1 cellular context compared by ENCODE assay signal in genomic region chr6:25991785-25992412, GRCh38.
TF ChIP-seq lines count a peak whose summit lies in the region.

No MANE protein-coding gene starts in this region.

TF ChIP-seq in GM12878, 131 proteins besides CTCF, POLR2A, EP300 and RAD21 (continued from another document and continues in another):
- TF ChIP-seq CEBPZ (IDR thresholded peaks at IDR 0.05; ENCODE audit: low read depth, low read length): no peak
- no peak; the same call in 1 of the 2 replicates for TF ChIP-seq TAF1 (IDR thresholded peaks at IDR 0.05; ENCODE audit: borderline replicate concordance, low read depth, low read length)
- no peak for TF ChIP-seq ESRRA (IDR thresholded peaks at IDR 0.05; ENCODE audit: low read length)
- peak; percentile 58; the same call in 1 of the 2 replicates for TF ChIP-seq MAX (IDR thresholded peaks at IDR 0.05; ENCODE audit: low read depth, low read length)
- TF ChIP-seq NR2C1 (IDR thresholded peaks at IDR 0.05): no peak
- TF ChIP-seq SREBF2 (IDR thresholded peaks at IDR 0.05; ENCODE audit: low read length): 0 out of 2 replicates have a peak, but pooled peaks have one; percentile 22
- TF ChIP-seq POU2F2 (IDR thresholded peaks at IDR 0.05; ENCODE audit: borderline replicate concordance, low read depth, low read length): no peak
- TF ChIP-seq SKIL (IDR thresholded peaks at IDR 0.05; ENCODE audit: low read depth, poor library complexity, severe bottlenecking): no peak
- TF ChIP-seq RAD51 (IDR thresholded peaks at IDR 0.05): no peak
- no peak for TF ChIP-seq NR2C2 (IDR thresholded peaks at IDR 0.05; ENCODE audit: borderline replicate concordance, control insufficient read depth, insufficient read length, low read depth)
- TF ChIP-seq ZNF687 (IDR thresholded peaks at IDR 0.05): 0 out of 2 replicates have a peak, but pooled peaks have one; percentile 36
- TF ChIP-seq TCF12 (IDR thresholded peaks at IDR 0.05; ENCODE audit: low read depth, low read length): peak; percentile 84
- no peak for TF ChIP-seq IRF4 (IDR thresholded peaks at IDR 0.05; ENCODE audit: low read depth, low read length)
- no peak for TF ChIP-seq MYB (IDR thresholded peaks at IDR 0.05; ENCODE audit: borderline replicate concordance, low read depth, low read length)
- TF ChIP-seq BACH1 (IDR thresholded peaks at IDR 0.05; ENCODE audit: borderline replicate concordance): peak; percentile 40; the same call in 1 of the 2 replicates
- TF ChIP-seq ZBTB40 (IDR thresholded peaks at IDR 0.05; ENCODE audit: borderline replicate concordance): no peak
- no peak for TF ChIP-seq ZSCAN29 (IDR thresholded peaks at IDR 0.05)
- peak; percentile 70 for TF ChIP-seq MXI1 (IDR thresholded peaks at IDR 0.05; ENCODE audit: low read depth, low read length)
- TF ChIP-seq POLR2AphosphoS2 (IDR thresholded peaks at IDR 0.05; ENCODE audit: low read depth, low read length): no peak
- TF ChIP-seq ETV6 (conservative IDR thresholded peaks at IDR 0.05 in 1 of 2, IDR thresholded peaks at IDR 0.05 in 1 of 2; ENCODE audit: borderline replicate concordance in 1 of 2, low read depth in 1 of 2): no peak
- peak; percentile 54; the same call in 1 of the 2 replicates for TF ChIP-seq NFIC (IDR thresholded peaks at IDR 0.05; ENCODE audit: low read depth, low read length)
- TF ChIP-seq TBL1XR1 (IDR thresholded peaks at IDR 0.05; ENCODE audit: low read depth, low read length): peak; percentile 39; the same call in 1 of the 2 replicates
- no peak for TF ChIP-seq ZNF622 (IDR thresholded peaks at IDR 0.05)
- no peak for TF ChIP-seq ZNF274 (IDR thresholded peaks at IDR 0.05; ENCODE audit: insufficient read depth, insufficient read length)
- no peak for TF ChIP-seq CHD4 (IDR thresholded peaks at IDR 0.05)
- TF ChIP-seq MYC (IDR thresholded peaks at IDR 0.05; ENCODE audit: insufficient read depth, insufficient read length, insufficient replicate concordance, low read length, severe bottlenecking): no peak
- no peak for TF ChIP-seq NFYA (IDR thresholded peaks at IDR 0.05; ENCODE audit: borderline replicate concordance, low read depth, low read length)
- TF ChIP-seq SMARCA5 (IDR thresholded peaks at IDR 0.05): no peak
- TF ChIP-seq HCFC1 (IDR thresholded peaks at IDR 0.05; ENCODE audit: low read length): no peak
- no peak for TF ChIP-seq GABPA (IDR thresholded peaks at IDR 0.05; ENCODE audit: low read depth)
- no peak for TF ChIP-seq PML (IDR thresholded peaks at IDR 0.05; ENCODE audit: low read length)
- no peak for TF ChIP-seq FOS (IDR thresholded peaks at IDR 0.05; ENCODE audit: borderline replicate concordance, extremely low read depth, insufficient read length)
- TF ChIP-seq SPI1 (IDR thresholded peaks at IDR 0.05; ENCODE audit: borderline replicate concordance, insufficient read depth, low read depth, low read length): peak; percentile 88
- no peak for TF ChIP-seq ZNF384 (IDR thresholded peaks at IDR 0.05; ENCODE audit: borderline replicate concordance, low read depth, low read length)
- TF ChIP-seq CREB1 (IDR thresholded peaks at IDR 0.05; ENCODE audit: low read depth): no peak
- peak; percentile 74 for TF ChIP-seq IKZF1 (conservative IDR thresholded peaks at IDR 0.05)
- TF ChIP-seq CHD1 (IDR thresholded peaks at IDR 0.05; ENCODE audit: low read depth, low read length): 0 out of 2 replicates have a peak, but pooled peaks have one; percentile 71
- no peak for TF ChIP-seq ASH2L (IDR thresholded peaks at IDR 0.05; ENCODE audit: borderline replicate concordance, low read depth)
- TF ChIP-seq ZBTB33 (IDR thresholded peaks at IDR 0.05): no peak
- no peak for TF ChIP-seq BCL11A (IDR thresholded peaks at IDR 0.05; ENCODE audit: low read depth, low read length)
- no peak for TF ChIP-seq KDM1A (IDR thresholded peaks at IDR 0.05; ENCODE audit: borderline replicate concordance)
- TF ChIP-seq FOXK2 (IDR thresholded peaks at IDR 0.05): no peak
- TF ChIP-seq RELA (IDR thresholded peaks at IDR 0.05; ENCODE audit: borderline replicate concordance, partially characterized antibody): no peak
- peak; percentile 53 for TF ChIP-seq CREM (IDR thresholded peaks at IDR 0.05; ENCODE audit: low read depth)
- peak; percentile 46; the same call in 1 of the 2 replicates for TF ChIP-seq MTA2 (IDR thresholded peaks at IDR 0.05; ENCODE audit: low read depth)
- no peak for TF ChIP-seq SMC3 (IDR thresholded peaks at IDR 0.05; ENCODE audit: borderline replicate concordance, low read length)
- TF ChIP-seq STAT1 (conservative IDR thresholded peaks at IDR 0.05): no peak
- TF ChIP-seq MLLT1 (IDR thresholded peaks at IDR 0.05): peak; percentile 52
- TF ChIP-seq ZNF217 (IDR thresholded peaks at IDR 0.05): no peak
- peak; percentile 84 for TF ChIP-seq PKNOX1 (IDR thresholded peaks at IDR 0.05)
